In the genomic region with DNA sequence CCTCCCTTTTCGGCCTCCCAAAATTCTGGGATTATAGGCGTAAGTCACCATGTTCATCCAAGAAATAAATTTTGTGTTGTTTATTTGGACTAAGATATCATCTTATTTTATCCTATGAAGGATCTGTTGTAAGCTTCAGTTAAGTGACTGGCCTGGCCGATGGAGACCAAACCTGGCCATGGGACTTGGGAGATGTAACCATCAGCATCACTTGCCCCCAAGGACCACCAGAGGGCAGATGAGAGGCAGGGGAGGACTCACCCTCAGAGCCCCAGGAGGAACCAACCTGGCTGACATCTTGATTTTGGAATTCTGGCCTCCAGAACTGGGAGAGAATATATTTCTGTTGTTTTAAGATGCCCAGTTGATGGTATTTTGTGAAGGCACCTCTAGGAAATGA, we compare ENCODE assay signal across 9 cellular contexts.
DNase-seq lines count a peak whose midpoint lies in the region; ATAC-seq and TF ChIP-seq lines count a peak whose summit lies in the region.
"Had no signal": no experiment of that assay in that cellular context is flagged by ENCODE, and none has a peak within 500 bp of the region (broad histone marks: within the 10 kb centered on the region; RNA-seq: fewer than 3 reads in every experiment).

No MANE protein-coding gene starts in this region.

- H3K27ac ChIP-seq in HL-60 (replicated peaks) = no peak overlapping the region
- no peak overlapping the region for H3K27ac ChIP-seq in neural cell (ENCODE audit: low read length)

- no peaks in the 10 kb centered on the region for H3K36me3 ChIP-seq in neural cell (ENCODE audit: insufficient read depth, low read length)

- DNase-seq in NCI-H524 (lab: John Stamatoyannopoulos, UW) (peak; percentile 52 to 54), NCI-H524 treated with DMSO at 0.1 percent for 48 hours (lab: John Stamatoyannopoulos, UW) (no peak), HL-60 (ENCODE audit: low read depth in 1 of 2, low spot score in 1 of 2) (peak in 1 of 2 experiments; percentile 42), WTC11 (ENCODE audit: low spot score) (peak; percentile 55), sciatic nerve (ENCODE audit: low spot score) (no peak), GM19238 (ENCODE audit: insufficient read length, low spot score) (no peak)
- no peak for DNase-seq in stimulated activated CD4-positive, alpha-beta T cell treated with anti-CD3 and anti-CD28 coated beads, Interleukin-4, amount 100 ng/mL, for 4 hours
- DNase-seq: activated gamma-delta T cell treated with Interleukin-2 at 50 U/mL for 16 hours had no signal

- intact Hi-C loops in sciatic nerve (cut with DNase I) = no loop called here

- H3K27me3 ChIP-seq in HL-60 (ENCODE audit: insufficient read depth, poor library complexity, severe bottlenecking) = no peaks in the 10 kb centered on the region
- H3K27me3 ChIP-seq in neural cell (ENCODE audit: insufficient read depth, low read depth, low read length) = no peaks in the 10 kb centered on the region

- CTCF ChIA-PET in WTC11 (lab: Charles Lee) = interaction anchor here (0.5 to 3.7 kb wide), 7 partner anchors 14 to 401 kb away, joined by 3 to 14 read pairs (median 3); no protein-coding TSS in a partner anchor

- peaks cover 9% of the 10 kb centered on the region for H3K36me3 Mint-ChIP-seq in WTC11

- H4K20me1 ChIP-seq in neural cell (ENCODE audit: insufficient read depth) = no peaks in the 10 kb centered on the region

- no peaks in the 10 kb centered on the region for H3K9me2 ChIP-seq in neural cell (ENCODE audit: insufficient read depth, low read length)

- peaks cover 28% of the 10 kb centered on the region for H3K27me3 Mint-ChIP-seq in WTC11 (ENCODE audit: low read depth)

- H3K4me2 ChIP-seq in neural cell (ENCODE audit: low read length) = no peak overlapping the region

- no peak overlapping the region for H3K27ac Mint-ChIP-seq in WTC11

- no peaks in the 10 kb centered on the region for H3F3A ChIP-seq in neural cell (ENCODE audit: insufficient read depth, low read length, poor library complexity, severe bottlenecking)

- H3K9me3 Mint-ChIP-seq in WTC11 = peaks cover 42% of the 10 kb centered on the region

- peak; percentile 22 for TF ChIP-seq CTCF in HL-60 (IDR thresholded peaks at IDR 0.05; ENCODE audit: insufficient read depth, low read length)
- peak; percentile 30 for TF ChIP-seq CTCF in WTC11 (IDR thresholded peaks at IDR 0.05)
- TF ChIP-seq CTCF in neural cell (IDR thresholded peaks at IDR 0.05; ENCODE audit: poor library complexity, severe bottlenecking) = no peak

- no peak overlapping the region for H2AFZ ChIP-seq in neural cell (ENCODE audit: low read depth, low read length)

- no peak overlapping the region for H3K4me3 Mint-ChIP-seq in WTC11

- no peak overlapping the region for H3K4me3 ChIP-seq in HL-60 (replicated peaks; ENCODE audit: insufficient read depth, low read length)
- H3K4me3 ChIP-seq in neural cell (ENCODE audit: low read length) = no peak overlapping the region

- no peak for TF ChIP-seq EP300 in neural cell (conservative IDR thresholded peaks at IDR 0.05; ENCODE audit: poor library complexity, severe bottlenecking)

- ATAC-seq in WTC11 (peak; percentile 41), sciatic nerve (no peak)

- no peak overlapping the region for H3K9ac ChIP-seq in neural cell (ENCODE audit: low read length)

- no peaks in the 10 kb centered on the region for H3K4me1 Mint-ChIP-seq in WTC11

- H3K79me2 ChIP-seq in neural cell (replicated peaks; ENCODE audit: insufficient read depth, low read length) = no peaks in the 10 kb centered on the region

- POLR2A ChIA-PET in WTC11 (lab: Charles Lee) = no interaction called here

- no peaks in the 10 kb centered on the region for H3K9me3 ChIP-seq in neural cell (ENCODE audit: low read length)

- no peak for TF ChIP-seq RAD21 in neural cell (conservative IDR thresholded peaks at IDR 0.05)

TF ChIP-seq in WTC11, 78 proteins besides CTCF, POLR2A, EP300 and RAD21:
- TF ChIP-seq IRF2 (CRISPR knock-in tag; IDR thresholded peaks at IDR 0.05; ENCODE audit: borderline replicate concordance, low read depth) (no peak), KAT7 (CRISPR knock-in tag; IDR thresholded peaks at IDR 0.05; ENCODE audit: borderline replicate concordance) (no peak), TEAD4 (CRISPR knock-in tag; IDR thresholded peaks at IDR 0.05) (no peak), PRRX2 (CRISPR knock-in tag; IDR thresholded peaks at IDR 0.05) (no peak), RELA (CRISPR knock-in tag; IDR thresholded peaks at IDR 0.05; ENCODE audit: borderline replicate concordance) (no peak), NFE2L1 (CRISPR knock-in tag; IDR thresholded peaks at IDR 0.05) (no peak), JUN (CRISPR knock-in tag; IDR thresholded peaks at IDR 0.05) (no peak), ZNF317 (CRISPR knock-in tag; IDR thresholded peaks at IDR 0.05; ENCODE audit: borderline replicate concordance, low read depth) (no peak), TCF7 (CRISPR knock-in tag; IDR thresholded peaks at IDR 0.05; ENCODE audit: low read depth) (no peak), EMX1 (CRISPR knock-in tag; IDR thresholded peaks at IDR 0.05) (no peak)
- TF ChIP-seq, protein P1, sequence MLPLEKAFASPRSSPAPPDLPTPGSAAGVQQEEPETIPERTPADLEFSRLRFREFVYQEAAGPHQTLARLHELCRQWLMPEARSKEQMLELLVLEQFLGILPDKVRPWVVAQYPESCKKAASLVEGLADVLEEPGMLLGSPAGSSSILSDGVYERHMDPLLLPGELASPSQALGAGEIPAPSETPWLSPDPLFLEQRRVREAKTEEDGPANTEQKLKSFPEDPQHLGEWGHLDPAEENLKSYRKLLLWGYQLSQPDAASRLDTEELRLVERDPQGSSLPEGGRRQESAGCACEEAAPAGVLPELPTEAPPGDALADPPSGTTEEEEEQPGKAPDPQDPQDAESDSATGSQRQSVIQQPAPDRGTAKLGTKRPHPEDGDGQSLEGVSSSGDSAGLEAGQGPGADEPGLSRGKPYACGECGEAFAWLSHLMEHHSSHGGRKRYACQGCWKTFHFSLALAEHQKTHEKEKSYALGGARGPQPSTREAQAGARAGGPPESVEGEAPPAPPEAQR (CRISPR knock-in tag; IDR thresholded peaks at IDR 0.05) = no peak
- TF ChIP-seq, protein P2, sequence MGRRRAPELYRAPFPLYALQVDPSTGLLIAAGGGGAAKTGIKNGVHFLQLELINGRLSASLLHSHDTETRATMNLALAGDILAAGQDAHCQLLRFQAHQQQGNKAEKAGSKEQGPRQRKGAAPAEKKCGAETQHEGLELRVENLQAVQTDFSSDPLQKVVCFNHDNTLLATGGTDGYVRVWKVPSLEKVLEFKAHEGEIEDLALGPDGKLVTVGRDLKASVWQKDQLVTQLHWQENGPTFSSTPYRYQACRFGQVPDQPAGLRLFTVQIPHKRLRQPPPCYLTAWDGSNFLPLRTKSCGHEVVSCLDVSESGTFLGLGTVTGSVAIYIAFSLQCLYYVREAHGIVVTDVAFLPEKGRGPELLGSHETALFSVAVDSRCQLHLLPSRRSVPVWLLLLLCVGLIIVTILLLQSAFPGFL (CRISPR knock-in tag; IDR thresholded peaks at IDR 0.05; ENCODE audit: borderline replicate concordance) = no peak
- TF ChIP-seq, protein P3, sequence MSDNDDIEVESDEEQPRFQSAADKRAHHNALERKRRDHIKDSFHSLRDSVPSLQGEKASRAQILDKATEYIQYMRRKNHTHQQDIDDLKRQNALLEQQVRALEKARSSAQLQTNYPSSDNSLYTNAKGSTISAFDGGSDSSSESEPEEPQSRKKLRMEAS (CRISPR knock-in tag; IDR thresholded peaks at IDR 0.05) = no peak
TF ChIP-seq in WTC11: peak in this region for 0.

TF ChIP-seq in neural cell, 6 proteins besides CTCF, POLR2A, EP300 and RAD21:
- TF ChIP-seq POLR2AphosphoS5 (IDR thresholded peaks at IDR 0.05) (no peak), MXI1 (conservative IDR thresholded peaks at IDR 0.05; ENCODE audit: poor library complexity, severe bottlenecking) (no peak), SMC3 (conservative IDR thresholded peaks at IDR 0.05; ENCODE audit: poor library complexity) (peak; percentile 20), EZH2 (IDR thresholded peaks at IDR 0.05; ENCODE audit: borderline replicate concordance, insufficient read depth, low read length, poor library complexity, severe bottlenecking) (no peak)
- TF ChIP-seq, protein P4, sequence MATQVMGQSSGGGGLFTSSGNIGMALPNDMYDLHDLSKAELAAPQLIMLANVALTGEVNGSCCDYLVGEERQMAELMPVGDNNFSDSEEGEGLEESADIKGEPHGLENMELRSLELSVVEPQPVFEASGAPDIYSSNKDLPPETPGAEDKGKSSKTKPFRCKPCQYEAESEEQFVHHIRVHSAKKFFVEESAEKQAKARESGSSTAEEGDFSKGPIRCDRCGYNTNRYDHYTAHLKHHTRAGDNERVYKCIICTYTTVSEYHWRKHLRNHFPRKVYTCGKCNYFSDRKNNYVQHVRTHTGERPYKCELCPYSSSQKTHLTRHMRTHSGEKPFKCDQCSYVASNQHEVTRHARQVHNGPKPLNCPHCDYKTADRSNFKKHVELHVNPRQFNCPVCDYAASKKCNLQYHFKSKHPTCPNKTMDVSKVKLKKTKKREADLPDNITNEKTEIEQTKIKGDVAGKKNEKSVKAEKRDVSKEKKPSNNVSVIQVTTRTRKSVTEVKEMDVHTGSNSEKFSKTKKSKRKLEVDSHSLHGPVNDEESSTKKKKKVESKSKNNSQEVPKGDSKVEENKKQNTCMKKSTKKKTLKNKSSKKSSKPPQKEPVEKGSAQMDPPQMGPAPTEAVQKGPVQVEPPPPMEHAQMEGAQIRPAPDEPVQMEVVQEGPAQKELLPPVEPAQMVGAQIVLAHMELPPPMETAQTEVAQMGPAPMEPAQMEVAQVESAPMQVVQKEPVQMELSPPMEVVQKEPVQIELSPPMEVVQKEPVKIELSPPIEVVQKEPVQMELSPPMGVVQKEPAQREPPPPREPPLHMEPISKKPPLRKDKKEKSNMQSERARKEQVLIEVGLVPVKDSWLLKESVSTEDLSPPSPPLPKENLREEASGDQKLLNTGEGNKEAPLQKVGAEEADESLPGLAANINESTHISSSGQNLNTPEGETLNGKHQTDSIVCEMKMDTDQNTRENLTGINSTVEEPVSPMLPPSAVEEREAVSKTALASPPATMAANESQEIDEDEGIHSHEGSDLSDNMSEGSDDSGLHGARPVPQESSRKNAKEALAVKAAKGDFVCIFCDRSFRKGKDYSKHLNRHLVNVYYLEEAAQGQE (IDR thresholded peaks at IDR 0.05; ENCODE audit: borderline replicate concordance) = no peak

Comparison
In these comparisons a context has a peak if more than half of its experiments do, and no peak if none do; other contexts are left out.
1. DNase-seq: peak in NCI-H524 (2 of 2) and WTC11 (single experiment); none in NCI-H524 treated with DMSO at 0.1 percent for 48 hours (single experiment), stimulated activated CD4-positive, alpha-beta T cell treated with anti-CD3 and anti-CD28 coated beads, Interleukin-4, amount 100 ng/mL, for 4 hours (0 of 2), sciatic nerve (single experiment) and GM19238 (single experiment).